In genomic region chr13:32881074-32881791, GRCh38 we compare ENCODE assay signal across 12 cellular contexts.
DNase-seq lines count a peak whose midpoint lies in the region; ATAC-seq and TF ChIP-seq lines count a peak whose summit lies in the region.
"Had no signal": no experiment of that assay in that cellular context is flagged by ENCODE, and none has a peak within 500 bp of the region (broad histone marks: within the 10 kb centered on the region; RNA-seq: fewer than 3 reads in every experiment).

No MANE protein-coding gene starts in this region.

- H3K36me3 ChIP-seq in RWPE2 (ENCODE audit: low read depth) = no peaks in the 10 kb centered on the region
- H3K36me3 ChIP-seq: SJSA1 had no signal

- H3K4me3 ChIP-seq in RWPE2 (ENCODE audit: severe bottlenecking) = no peak overlapping the region
- H3K4me3 ChIP-seq in fibroblast of villous mesenchyme (ENCODE audit: low read depth, low read length) = no peak overlapping the region
- H3K4me3 ChIP-seq: psoas muscle, SJSA1 had no signal

- peak overlapping the region; percentile 45 for H3K27ac ChIP-seq in RWPE2 (ENCODE audit: poor library complexity, severe bottlenecking)
- H3K27ac ChIP-seq: psoas muscle, SJSA1 had no signal

- ATAC-seq in RWPE2 (ENCODE audit: low read depth) = peak; percentile 58
- no peak for ATAC-seq in HG03196 (IDR thresholded peaks at IDR 0.05; ENCODE audit: unreplicated experiment)

- H3K9me3 ChIP-seq in RWPE2 (ENCODE audit: severe bottlenecking) = no peaks in the 10 kb centered on the region
- H3K9me3 ChIP-seq: psoas muscle, SJSA1 had no signal

- H3K4me1 ChIP-seq in RWPE2 (ENCODE audit: insufficient read depth, poor library complexity, severe bottlenecking) = peaks cover 20% of the 10 kb centered on the region
- H3K4me1 ChIP-seq: psoas muscle, SJSA1 had no signal

- TF ChIP-seq CTCF in RWPE2 (IDR thresholded peaks at IDR 0.05; ENCODE audit: poor library complexity, severe bottlenecking) (no peak), fibroblast of villous mesenchyme (IDR thresholded peaks at IDR 0.05; ENCODE audit: insufficient read depth, low read depth, low read length) (no peak)

- DNase-seq in NCI-H2227 (lab: John Stamatoyannopoulos, UW; ENCODE audit: unreplicated experiment) = peak; percentile 0
- no peak for DNase-seq in NCI-H2227 treated with DMSO at 0.1 percent for 48 hours (lab: John Stamatoyannopoulos, UW)
- DNase-seq in RWPE2 (ENCODE audit: low spot score) = no peak
- DNase-seq in fibroblast of villous mesenchyme (ENCODE audit: low read depth) = peak; percentile 59
- DNase-seq in stromal cell of bone marrow (ENCODE audit: low read depth) = peak; percentile 82
- no peak for DNase-seq in NCI-H345 (lab: John Stamatoyannopoulos, UW)
- DNase-seq in LoVo (ENCODE audit: low spot score) = no peak
- DNase-seq: activated CD8-positive, alpha-beta memory T cell treated with anti-CD3 and anti-CD28 coated beads, Interleukin-2, amount 50 U/mL, for 48 hours; islet precursor cell; psoas muscle had no signal

- H3K27me3 ChIP-seq in RWPE2 (ENCODE audit: insufficient read depth, poor library complexity, severe bottlenecking) = no peaks in the 10 kb centered on the region
- H3K27me3 ChIP-seq: SJSA1 had no signal

Comparison
In these comparisons a context has a peak if more than half of its experiments do, and no peak if none do; other contexts are left out.
1. DNase-seq: peak in NCI-H2227 (single experiment), fibroblast of villous mesenchyme (single experiment) and stromal cell of bone marrow (single experiment); none in NCI-H2227 treated with DMSO at 0.1 percent for 48 hours (single experiment), RWPE2 (single experiment), NCI-H345 (single experiment) and LoVo (single experiment).